ENCODE assay signal across 1 cellular context in genomic region chr11:36558511-36559413, GRCh38.
A peak's percentile ranks its signal among the peaks of the same experiment; 100 is the strongest.
TF ChIP-seq lines count a peak whose summit lies in the region.

No MANE protein-coding gene starts in this region.

TF ChIP-seq in K562, 482 proteins besides CTCF, POLR2A, EP300 and RAD21 (continued from another document):
- TF ChIP-seq CREB3 (tag; conservative IDR thresholded peaks at IDR 0.05; ENCODE audit: low read depth) (0 out of 2 replicates have a peak, but pooled peaks have one; percentile 54), ZBTB40 (IDR thresholded peaks at IDR 0.05) (0 out of 2 replicates have a peak, but pooled peaks have one; percentile 47), ZBTB40 (CRISPR knock-in tag; IDR thresholded peaks at IDR 0.05) (no peak), FOXP1 (CRISPR knock-in tag; IDR thresholded peaks at IDR 0.05) (no peak), ARNT (IDR thresholded peaks at IDR 0.05) (no peak), ZNF639 (CRISPR knock-in tag; conservative IDR thresholded peaks at IDR 0.05 in 1 of 2, IDR thresholded peaks at IDR 0.05 in 1 of 2) (peak in 1 of 2 experiments; percentile 61; a peak in 1 of 4 replicates), ZBTB11 (CRISPR knock-in tag; IDR thresholded peaks at IDR 0.05) (peak in 1 of 3 experiments; percentile 19; a peak in 1 of 6 replicates), ELF2 (CRISPR knock-in tag; IDR thresholded peaks at IDR 0.05) (no peak), DIDO1 (tag; IDR thresholded peaks at IDR 0.05; ENCODE audit: low read depth) (peak; percentile 64; the same call in 1 of the 2 replicates), FOXA3 (CRISPR knock-in tag; conservative IDR thresholded peaks at IDR 0.05 in 1 of 2, IDR thresholded peaks at IDR 0.05 in 1 of 2) (peak in 1 of 2 experiments; percentile 43; a peak in 1 of 4 replicates), ZNF197 (CRISPR knock-in tag; IDR thresholded peaks at IDR 0.05; ENCODE audit: low read depth) (0 out of 2 replicates have a peak, but pooled peaks have one; percentile 59), PKNOX1 (IDR thresholded peaks at IDR 0.05) (peak; percentile 42), DDX20 (tag; IDR thresholded peaks at IDR 0.05; ENCODE audit: low read depth) (0 out of 2 replicates have a peak, but pooled peaks have one; percentile 22), DPF2 (IDR thresholded peaks at IDR 0.05) (0 out of 2 replicates have a peak, but pooled peaks have one; percentile 15), ZFP1 (CRISPR knock-in tag; IDR thresholded peaks at IDR 0.05) (peak; percentile 92)
